16 cellular contexts compared by ENCODE assay signal in genomic region chr12:99948380-99948779, GRCh38. TPM values are rescaled to one million over a fixed set of nuclear protein-coding genes. Genes with fewer than 3 reads are reported as not detected.
DNase-seq lines count a peak whose midpoint lies in the region; ATAC-seq and TF ChIP-seq lines count a peak whose summit lies in the region.
"Had no signal": no experiment of that assay in that cellular context is flagged by ENCODE, and none has a peak within 500 bp of the region (broad histone marks: within the 10 kb centered on the region; RNA-seq: fewer than 3 reads in every experiment).

No MANE protein-coding gene starts in this region.

- H3K4me1 ChIP-seq in prostate gland (replicated peaks) = no peaks in the 10 kb centered on the region
- H3K4me1 ChIP-seq: A549 had no signal

- H3K27ac ChIP-seq in prostate gland = no peak overlapping the region
- H3K27ac ChIP-seq: 22Rv1, A549, BLaER1 had no signal

- peaks cover 0 to 13% (median 5%) of the 10 kb centered on the region in 5 experiments for H3K9me3 Mint-ChIP-seq in brain
- H3K9me3 Mint-ChIP-seq: H9 had no signal

- DNase-seq in DMS 273 (lab: John Stamatoyannopoulos, UW; ENCODE audit: unreplicated experiment) (peak; percentile 72), DMS 273 treated with DMSO at 0.1 percent for 48 hours (lab: John Stamatoyannopoulos, UW) (no peak), NCI-H446 treated with DMSO at 0.1 percent for 48 hours (lab: John Stamatoyannopoulos, UW) (peak; percentile 67), prostate gland (ENCODE audit: low spot score) (no peak), NCI-H1930 (lab: John Stamatoyannopoulos, UW) (no peak)
- DNase-seq: AML-193; CD4-positive, alpha-beta memory T cell; GDM1; H9; KG1 had no signal

- H3K4me1 Mint-ChIP-seq in brain = no peaks in the 10 kb centered on the region
- H3K4me1 Mint-ChIP-seq: CD14-positive monocyte; CD4-positive, alpha-beta memory T cell; H9 had no signal

- peaks cover 4% of the 10 kb centered on the region for H3K36me3 Mint-ChIP-seq in brain
- H3K36me3 Mint-ChIP-seq: CD14-positive monocyte; CD4-positive, alpha-beta memory T cell had no signal

- peak overlapping the region in 3 of 5 experiments; percentile 0 to 83 (median 7) for H3K27ac Mint-ChIP-seq in brain
- H3K27ac Mint-ChIP-seq: CD14-positive monocyte; CD4-positive, alpha-beta memory T cell; H9 had no signal

- WGBS in prostate gland = 87% methylated on average over 3 of the region's 3 CpGs

- H3K27me3 ChIP-seq in prostate gland (replicated peaks; ENCODE audit: insufficient read depth) = no peaks in the 10 kb centered on the region
- H3K27me3 ChIP-seq: BLaER1 had no signal

- H3K9me3 ChIP-seq in prostate gland = no peaks in the 10 kb centered on the region

- peak overlapping the region in 1 of 5 experiments; percentile 4 for H3K4me3 Mint-ChIP-seq in brain
- H3K4me3 Mint-ChIP-seq: CD14-positive monocyte; CD4-positive, alpha-beta memory T cell; H9 had no signal

- intact Hi-C loops in prostate gland (cut with DNase I) = no loop called here

- TF ChIP-seq CTCF in brain (conservative IDR thresholded peaks at IDR 0.05) = no peak
- no peak for TF ChIP-seq CTCF in prostate gland (IDR thresholded peaks at IDR 0.05)

- TF ChIP-seq POLR2A in prostate gland (IDR thresholded peaks at IDR 0.05) = no peak

- H3K36me3 ChIP-seq in prostate gland = no peaks in the 10 kb centered on the region

- ATAC-seq in GM21786 (IDR thresholded peaks at IDR 0.05; ENCODE audit: unreplicated experiment) = no peak
- ATAC-seq: A549 had no signal

- H3K27me3 Mint-ChIP-seq in brain = no peaks in the 10 kb centered on the region

- no peak overlapping the region for H3K4me3 ChIP-seq in prostate gland
- H3K4me3 ChIP-seq: A549, BLaER1 had no signal

RNA-seq across cellular contexts. Expression of gene ANKS1B, which starts 36.4 kb away (rescaled TPM):
- 43.3 TPM for polyA plus RNA-seq in brain (ENCODE audit: insufficient read depth, low read depth, low replicate concordance)
- total RNA-seq in prostate gland = 10 to 100 TPM; 13.0 to 17.4 TPM
- polyA plus RNA-seq: CD14-positive monocyte; CD4-positive, alpha-beta memory T cell had no signal

Comparison
In these comparisons a context has a peak if more than half of its experiments do, and no peak if none do; other contexts are left out.
1. DNase-seq: peak in DMS 273 (single experiment) and NCI-H446 treated with DMSO at 0.1 percent for 48 hours (single experiment); none in DMS 273 treated with DMSO at 0.1 percent for 48 hours (single experiment), prostate gland (single experiment) and NCI-H1930 (0 of 2).